8 cellular contexts compared by ENCODE assay signal in the genomic region with DNA sequence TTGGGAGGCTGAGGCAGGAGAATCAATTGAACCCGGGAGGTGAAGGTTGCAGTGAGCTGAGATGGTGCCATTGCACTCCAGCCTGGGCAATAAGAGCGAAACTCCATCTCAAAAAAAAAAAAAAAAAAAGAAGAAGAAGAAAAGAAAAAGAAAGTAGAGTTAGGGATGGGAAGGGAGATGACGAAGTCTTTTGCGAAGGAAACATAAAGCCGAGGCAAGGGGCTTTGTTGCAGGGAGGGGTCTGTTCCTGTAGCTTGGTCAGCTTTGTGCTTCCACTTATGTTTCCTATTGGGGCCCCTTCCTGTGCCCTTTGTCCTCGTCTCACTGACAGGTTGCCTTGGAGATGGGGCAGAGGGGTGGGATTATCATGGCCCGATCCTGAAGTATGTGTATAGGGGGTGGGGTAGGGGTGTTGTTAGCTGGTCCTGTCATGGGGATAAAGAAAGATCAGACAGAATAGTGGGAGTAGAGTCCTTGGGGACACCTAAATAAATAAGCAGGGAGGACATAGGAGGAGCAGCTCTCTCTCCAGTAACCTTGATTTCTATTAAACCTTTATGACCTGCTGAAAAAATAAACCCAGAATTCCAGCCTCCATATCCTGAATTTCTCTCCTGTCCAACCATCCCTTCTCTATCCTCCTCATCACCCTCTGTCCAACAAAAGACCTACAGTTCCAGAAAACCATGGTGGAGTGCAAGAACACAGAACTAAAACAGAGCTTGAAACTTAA. TPM values are rescaled to one million over a fixed set of nuclear protein-coding genes. Genes with fewer than 3 reads are reported as not detected.
DNase-seq lines count a peak whose midpoint lies in the region; ATAC-seq and TF ChIP-seq lines count a peak whose summit lies in the region.

No MANE protein-coding gene starts in this region.

- H3K27ac ChIP-seq in RWPE2 (ENCODE audit: poor library complexity, severe bottlenecking) (peak overlapping the region; percentile 93), psoas muscle (peak overlapping the region; percentile 74)

- TF ChIP-seq CTCF in RWPE2 (IDR thresholded peaks at IDR 0.05; ENCODE audit: poor library complexity, severe bottlenecking): no peak
- TF ChIP-seq CTCF in endothelial cell (IDR thresholded peaks at IDR 0.05; ENCODE audit: unreplicated experiment): no peak
- TF ChIP-seq CTCF in psoas muscle (IDR thresholded peaks at IDR 0.05): no peak

- 57 to 73% (median 63%) methylated on average over 6 to 7 of the region's 7 CpGs for WGBS in psoas muscle, 3 donors

- H3K4me3 Mint-ChIP-seq in stimulated activated naive CD8-positive, alpha-beta T cell treated with anti-CD3 and anti-CD28 coated beads, Interleukin-15, Interleukin-2, amounts not matched to agents 100 ng/mL and 50 ng/mL, for 24 hours: peak overlapping the region; percentile 100
- H3K4me3 Mint-ChIP-seq in endothelial cell (ENCODE audit: unreplicated experiment): peak overlapping the region; percentile 100

- ATAC-seq in stimulated activated naive CD8-positive, alpha-beta T cell treated with anti-CD3 and anti-CD28 coated beads, Interleukin-15, Interleukin-2, amounts not matched to agents 100 U/mL and 50 U/mL, for 24 hours: no peak
- no peak for ATAC-seq in RWPE2 (ENCODE audit: low read depth)
- ATAC-seq in psoas muscle: no peak
- no peak for ATAC-seq in left lobe of liver
- no peak for ATAC-seq in HG02623 (IDR thresholded peaks at IDR 0.05; ENCODE audit: unreplicated experiment)
- no peak for ATAC-seq in GM18868 (IDR thresholded peaks at IDR 0.05; ENCODE audit: unreplicated experiment)

- H3K27me3 ChIP-seq in RWPE2 (ENCODE audit: insufficient read depth, poor library complexity, severe bottlenecking) (no peaks in the 10 kb centered on the region), psoas muscle (ENCODE audit: insufficient read depth in 3 of 3, low read length in 2 of 3) (peaks cover 0 to 11% (median 0%) of the 10 kb centered on the region in 3 donors)

- peaks cover 38% of the 10 kb centered on the region for H3K4me1 ChIP-seq in RWPE2 (ENCODE audit: insufficient read depth, poor library complexity, severe bottlenecking)
- H3K4me1 ChIP-seq in psoas muscle: peaks cover 21% of the 10 kb centered on the region

- H3K9me3 ChIP-seq in RWPE2 (ENCODE audit: severe bottlenecking) (no peaks in the 10 kb centered on the region), psoas muscle (no peaks in the 10 kb centered on the region)

- peaks cover 58% of the 10 kb centered on the region for H3K36me3 Mint-ChIP-seq in stimulated activated naive CD8-positive, alpha-beta T cell treated with anti-CD3 and anti-CD28 coated beads, Interleukin-15, Interleukin-2, amounts not matched to agents 100 ng/mL and 50 ng/mL, for 24 hours (ENCODE audit: low read depth)
- peaks cover 18% of the 10 kb centered on the region for H3K36me3 Mint-ChIP-seq in endothelial cell (ENCODE audit: low read depth, unreplicated experiment)

- peaks cover 71% of the 10 kb centered on the region for H3K4me1 Mint-ChIP-seq in stimulated activated naive CD8-positive, alpha-beta T cell treated with anti-CD3 and anti-CD28 coated beads, Interleukin-15, Interleukin-2, amounts not matched to agents 100 ng/mL and 50 ng/mL, for 24 hours (ENCODE audit: low read depth)
- H3K4me1 Mint-ChIP-seq in endothelial cell (ENCODE audit: unreplicated experiment): peaks cover 47% of the 10 kb centered on the region

- peak overlapping the region; percentile 80 for H3K27ac Mint-ChIP-seq in stimulated activated naive CD8-positive, alpha-beta T cell treated with anti-CD3 and anti-CD28 coated beads, Interleukin-15, Interleukin-2, amounts not matched to agents 100 ng/mL and 50 ng/mL, for 24 hours
- peak overlapping the region; percentile 100 for H3K27ac Mint-ChIP-seq in endothelial cell (ENCODE audit: unreplicated experiment)

- H3K9me3 Mint-ChIP-seq in stimulated activated naive CD8-positive, alpha-beta T cell treated with anti-CD3 and anti-CD28 coated beads, Interleukin-15, Interleukin-2, amounts not matched to agents 100 ng/mL and 50 ng/mL, for 24 hours: no peaks in the 10 kb centered on the region
- H3K9me3 Mint-ChIP-seq in endothelial cell (ENCODE audit: unreplicated experiment): no peaks in the 10 kb centered on the region

- intact Hi-C loops in psoas muscle (cut with DNase I): loop anchor here in 1 of 2 donors (5.0 kb wide), 1 partner anchor 70 kb away; the partner anchor contains the start of genes CSNK2B and LY6G5B

- H3K36me3 ChIP-seq in RWPE2 (ENCODE audit: low read depth): peaks cover 43% of the 10 kb centered on the region
- H3K36me3 ChIP-seq in psoas muscle (ENCODE audit: insufficient read depth in 1 of 2, low read depth in 1 of 2): peaks cover 0 to 16% of the 10 kb centered on the region in 2 donors

- no peak overlapping the region for H3K4me3 ChIP-seq in RWPE2 (ENCODE audit: severe bottlenecking)
- H3K4me3 ChIP-seq in psoas muscle: peak overlapping the region; percentile 71

- no peaks in the 10 kb centered on the region for H3K27me3 Mint-ChIP-seq in stimulated activated naive CD8-positive, alpha-beta T cell treated with anti-CD3 and anti-CD28 coated beads, Interleukin-15, Interleukin-2, amounts not matched to agents 100 ng/mL and 50 ng/mL, for 24 hours
- peaks cover 20% of the 10 kb centered on the region for H3K27me3 Mint-ChIP-seq in endothelial cell (ENCODE audit: unreplicated experiment)

- no peak for DNase-seq in stimulated activated naive CD8-positive, alpha-beta T cell treated with anti-CD3 and anti-CD28 coated beads, Interleukin-15, Interleukin-2, amounts not matched to agents 100 U/mL and 50 U/mL, for 24 hours
- DNase-seq in RWPE2 (ENCODE audit: low spot score): no peak
- DNase-seq in endothelial cell (ENCODE audit: low spot score): peak; percentile 55
- DNase-seq in psoas muscle: no peak
- DNase-seq in left lobe of liver (ENCODE audit: low spot score): no peak

RNA-seq across cellular contexts. Expression of gene CLIC1, which starts 1.2 kb away (rescaled TPM):
- 420 TPM for total RNA-seq in endothelial cell (ENCODE audit: unreplicated experiment)
- 10 to 100 TPM; 29.1 to 51.2 (median 41.9) TPM for total RNA-seq in psoas muscle
- polyA plus RNA-seq in psoas muscle: 10 to 100 TPM; 20.6 to 85.9 (median 35.1) TPM
- 37.7 TPM for total RNA-seq in left lobe of liver

RNA-seq across cellular contexts. Expression of gene MSH5, which starts 2.3 kb away (rescaled TPM):
- total RNA-seq in endothelial cell (ENCODE audit: unreplicated experiment) (16.1 TPM), psoas muscle (1 to 10 TPM; 1.7 to 3.0 (median 1.8) TPM), left lobe of liver (5.2 TPM)
- polyA plus RNA-seq in psoas muscle: 1 to 10 TPM; 1.4 to 2.7 (median 1.7) TPM

RNA-seq across cellular contexts. Expression of gene DDAH2, which starts 8.4 kb away (rescaled TPM):
- total RNA-seq in endothelial cell (ENCODE audit: unreplicated experiment): 145 TPM
- total RNA-seq in psoas muscle: 10 to 100 TPM in 2 of 4 donors, 1 to 10 TPM in 2; 8.4 to 16.2 (median 10.2) TPM
- 10 to 100 TPM in 2 of 3 donors, 1 to 10 TPM in 1; 6.3 to 13.8 (median 11.3) TPM for polyA plus RNA-seq in psoas muscle
- total RNA-seq in left lobe of liver: 22.2 TPM

RNA-seq across cellular contexts. Expression of gene MPIG6B, which starts 14.3 kb away (rescaled TPM):
- total RNA-seq in endothelial cell (ENCODE audit: unreplicated experiment) (not detected), psoas muscle (under 1 TPM; 0.10 to 0.37 (median 0.22) TPM), left lobe of liver (0.33 TPM)
- polyA plus RNA-seq in psoas muscle: under 1 TPM in 1 of 3 donors, not detected in 2; 0.04 TPM

RNA-seq across cellular contexts. Expression of gene LY6G6C, which starts 15.9 kb away (rescaled TPM):
- 0.28 TPM for total RNA-seq in endothelial cell (ENCODE audit: unreplicated experiment)
- not detected for total RNA-seq in psoas muscle
- not detected for polyA plus RNA-seq in psoas muscle
- not detected for total RNA-seq in left lobe of liver
